Comparison of ENCODE assay signal across 2 cellular contexts in the genomic region with DNA sequence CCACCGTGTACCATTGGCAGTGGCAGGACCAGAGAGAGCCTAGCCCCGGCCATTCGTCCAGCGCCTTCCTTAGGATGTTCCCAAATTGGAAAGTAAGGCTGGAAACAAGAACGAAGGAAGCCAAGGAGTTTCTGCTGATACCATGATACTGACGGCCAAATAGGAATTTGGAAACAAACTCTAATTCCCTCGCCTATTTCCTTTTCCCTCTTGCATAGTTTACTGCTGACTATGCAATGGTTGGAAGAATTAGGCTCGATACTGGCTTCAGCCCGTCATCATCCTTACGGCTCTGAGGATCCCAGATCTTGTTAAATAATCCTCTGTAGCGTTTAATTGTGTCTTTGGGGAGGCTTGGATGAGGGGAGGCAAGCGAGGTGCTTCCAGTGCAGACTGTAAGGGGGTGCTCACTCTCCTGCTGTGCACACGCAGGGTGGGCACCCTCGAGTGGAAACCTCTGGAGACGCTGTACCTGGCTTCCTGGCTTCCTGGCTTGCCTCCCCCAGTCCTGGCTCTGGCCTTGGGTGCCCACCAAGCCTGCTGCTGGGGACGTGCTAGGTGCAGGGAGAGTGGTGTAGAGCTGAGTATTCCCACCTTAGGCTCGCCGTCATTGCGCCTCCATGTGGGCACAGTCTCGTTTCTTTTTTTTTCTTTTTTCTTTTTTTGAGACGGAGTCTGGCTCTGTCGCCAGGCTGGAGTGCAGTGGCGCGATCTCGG.
TF ChIP-seq lines count a peak whose summit lies in the region.

No MANE protein-coding gene starts in this region.

TF ChIP-seq in GM23338, 12 proteins besides CTCF, POLR2A, EP300 and RAD21 (continues in another document):
- no peak for TF ChIP-seq ZNF331 (CRISPR knock-in tag; IDR thresholded peaks at IDR 0.05; ENCODE audit: low read depth)
- TF ChIP-seq EZH2 (IDR thresholded peaks at IDR 0.05; ENCODE audit: low read depth, unreplicated experiment), result no peak
- TF ChIP-seq, protein P1, sequence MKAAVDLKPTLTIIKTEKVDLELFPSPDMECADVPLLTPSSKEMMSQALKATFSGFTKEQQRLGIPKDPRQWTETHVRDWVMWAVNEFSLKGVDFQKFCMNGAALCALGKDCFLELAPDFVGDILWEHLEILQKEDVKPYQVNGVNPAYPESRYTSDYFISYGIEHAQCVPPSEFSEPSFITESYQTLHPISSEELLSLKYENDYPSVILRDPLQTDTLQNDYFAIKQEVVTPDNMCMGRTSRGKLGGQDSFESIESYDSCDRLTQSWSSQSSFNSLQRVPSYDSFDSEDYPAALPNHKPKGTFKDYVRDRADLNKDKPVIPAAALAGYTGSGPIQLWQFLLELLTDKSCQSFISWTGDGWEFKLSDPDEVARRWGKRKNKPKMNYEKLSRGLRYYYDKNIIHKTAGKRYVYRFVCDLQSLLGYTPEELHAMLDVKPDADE (IDR thresholded peaks at IDR 0.05), result no peak
- no peak for TF ChIP-seq NANOG (IDR thresholded peaks at IDR 0.05; ENCODE audit: borderline replicate concordance)
- no peak for TF ChIP-seq STAT1 (IDR thresholded peaks at IDR 0.05; ENCODE audit: unreplicated experiment)
- TF ChIP-seq POLR2AphosphoS5 (IDR thresholded peaks at IDR 0.05; ENCODE audit: low read depth), result no peak
- TF ChIP-seq, protein P2, sequence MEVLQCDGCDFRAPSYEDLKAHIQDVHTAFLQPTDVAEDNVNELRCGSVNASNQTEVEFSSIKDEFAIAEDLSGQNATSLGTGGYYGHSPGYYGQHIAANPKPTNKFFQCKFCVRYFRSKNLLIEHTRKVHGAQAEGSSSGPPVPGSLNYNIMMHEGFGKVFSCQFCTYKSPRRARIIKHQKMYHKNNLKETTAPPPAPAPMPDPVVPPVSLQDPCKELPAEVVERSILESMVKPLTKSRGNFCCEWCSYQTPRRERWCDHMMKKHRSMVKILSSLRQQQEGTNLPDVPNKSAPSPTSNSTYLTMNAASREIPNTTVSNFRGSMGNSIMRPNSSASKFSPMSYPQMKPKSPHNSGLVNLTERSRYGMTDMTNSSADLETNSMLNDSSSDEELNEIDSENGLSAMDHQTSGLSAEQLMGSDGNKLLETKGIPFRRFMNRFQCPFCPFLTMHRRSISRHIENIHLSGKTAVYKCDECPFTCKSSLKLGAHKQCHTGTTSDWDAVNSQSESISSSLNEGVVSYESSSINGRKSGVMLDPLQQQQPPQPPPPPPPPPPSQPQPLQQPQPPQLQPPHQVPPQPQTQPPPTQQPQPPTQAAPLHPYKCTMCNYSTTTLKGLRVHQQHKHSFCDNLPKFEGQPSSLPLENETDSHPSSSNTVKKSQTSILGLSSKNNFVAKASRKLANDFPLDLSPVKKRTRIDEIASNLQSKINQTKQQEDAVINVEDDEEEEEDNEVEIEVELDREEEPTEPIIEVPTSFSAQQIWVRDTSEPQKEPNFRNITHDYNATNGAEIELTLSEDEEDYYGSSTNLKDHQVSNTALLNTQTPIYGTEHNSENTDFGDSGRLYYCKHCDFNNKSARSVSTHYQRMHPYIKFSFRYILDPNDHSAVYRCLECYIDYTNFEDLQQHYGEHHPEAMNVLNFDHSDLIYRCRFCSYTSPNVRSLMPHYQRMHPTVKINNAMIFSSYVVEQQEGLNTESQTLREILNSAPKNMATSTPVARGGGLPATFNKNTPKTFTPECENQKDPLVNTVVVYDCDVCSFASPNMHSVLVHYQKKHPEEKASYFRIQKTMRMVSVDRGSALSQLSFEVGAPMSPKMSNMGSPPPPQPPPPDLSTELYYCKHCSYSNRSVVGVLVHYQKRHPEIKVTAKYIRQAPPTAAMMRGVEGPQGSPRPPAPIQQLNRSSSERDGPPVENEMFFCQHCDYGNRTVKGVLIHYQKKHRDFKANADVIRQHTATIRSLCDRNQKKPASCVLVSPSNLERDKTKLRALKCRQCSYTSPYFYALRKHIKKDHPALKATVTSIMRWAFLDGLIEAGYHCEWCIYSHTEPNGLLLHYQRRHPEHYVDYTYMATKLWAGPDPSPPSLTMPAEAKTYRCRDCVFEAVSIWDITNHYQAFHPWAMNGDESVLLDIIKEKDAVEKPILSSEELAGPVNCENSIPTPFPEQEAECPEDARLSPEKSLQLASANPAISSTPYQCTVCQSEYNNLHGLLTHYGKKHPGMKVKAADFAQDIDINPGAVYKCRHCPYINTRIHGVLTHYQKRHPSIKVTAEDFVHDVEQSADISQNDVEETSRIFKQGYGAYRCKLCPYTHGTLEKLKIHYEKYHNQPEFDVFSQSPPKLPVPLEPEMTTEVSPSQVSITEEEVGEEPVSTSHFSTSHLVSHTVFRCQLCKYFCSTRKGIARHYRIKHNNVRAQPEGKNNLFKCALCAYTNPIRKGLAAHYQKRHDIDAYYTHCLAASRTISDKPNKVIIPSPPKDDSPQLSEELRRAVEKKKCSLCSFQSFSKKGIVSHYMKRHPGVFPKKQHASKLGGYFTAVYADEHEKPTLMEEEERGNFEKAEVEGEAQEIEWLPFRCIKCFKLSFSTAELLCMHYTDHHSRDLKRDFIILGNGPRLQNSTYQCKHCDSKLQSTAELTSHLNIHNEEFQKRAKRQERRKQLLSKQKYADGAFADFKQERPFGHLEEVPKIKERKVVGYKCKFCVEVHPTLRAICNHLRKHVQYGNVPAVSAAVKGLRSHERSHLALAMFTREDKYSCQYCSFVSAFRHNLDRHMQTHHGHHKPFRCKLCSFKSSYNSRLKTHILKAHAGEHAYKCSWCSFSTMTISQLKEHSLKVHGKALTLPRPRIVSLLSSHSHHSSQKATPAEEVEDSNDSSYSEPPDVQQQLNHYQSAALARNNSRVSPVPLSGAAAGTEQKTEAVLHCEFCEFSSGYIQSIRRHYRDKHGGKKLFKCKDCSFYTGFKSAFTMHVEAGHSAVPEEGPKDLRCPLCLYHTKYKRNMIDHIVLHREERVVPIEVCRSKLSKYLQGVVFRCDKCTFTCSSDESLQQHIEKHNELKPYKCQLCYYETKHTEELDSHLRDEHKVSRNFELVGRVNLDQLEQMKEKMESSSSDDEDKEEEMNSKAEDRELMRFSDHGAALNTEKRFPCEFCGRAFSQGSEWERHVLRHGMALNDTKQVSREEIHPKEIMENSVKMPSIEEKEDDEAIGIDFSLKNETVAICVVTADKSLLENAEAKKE (CRISPR knock-in tag; IDR thresholded peaks at IDR 0.05), result no peak
- TF ChIP-seq JUNB (IDR thresholded peaks at IDR 0.05; ENCODE audit: unreplicated experiment), result no peak

TF ChIP-seq in H1, 55 proteins besides CTCF, POLR2A, EP300 and RAD21:
- TF ChIP-seq SUZ12 (IDR thresholded peaks at IDR 0.05; ENCODE audit: low read length), result no peak
- no peak for TF ChIP-seq JUND (IDR thresholded peaks at IDR 0.05; ENCODE audit: low read length)
- no peak for TF ChIP-seq SP4 (IDR thresholded peaks at IDR 0.05; ENCODE audit: low read length)
- TF ChIP-seq, protein P3, sequence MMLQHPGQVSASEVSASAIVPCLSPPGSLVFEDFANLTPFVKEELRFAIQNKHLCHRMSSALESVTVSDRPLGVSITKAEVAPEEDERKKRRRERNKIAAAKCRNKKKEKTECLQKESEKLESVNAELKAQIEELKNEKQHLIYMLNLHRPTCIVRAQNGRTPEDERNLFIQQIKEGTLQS (IDR thresholded peaks at IDR 0.05; ENCODE audit: insufficient read depth, low read depth, low read length), result no peak
- no peak for TF ChIP-seq TBP (IDR thresholded peaks at IDR 0.05; ENCODE audit: low read depth, low read length)
- no peak for TF ChIP-seq TEAD4 (IDR thresholded peaks at IDR 0.05; ENCODE audit: low read depth, low read length)
TF ChIP-seq in H1: peak in this region for 0.
